Comparison of ENCODE assay signal across 12 cellular contexts in the genomic region with DNA sequence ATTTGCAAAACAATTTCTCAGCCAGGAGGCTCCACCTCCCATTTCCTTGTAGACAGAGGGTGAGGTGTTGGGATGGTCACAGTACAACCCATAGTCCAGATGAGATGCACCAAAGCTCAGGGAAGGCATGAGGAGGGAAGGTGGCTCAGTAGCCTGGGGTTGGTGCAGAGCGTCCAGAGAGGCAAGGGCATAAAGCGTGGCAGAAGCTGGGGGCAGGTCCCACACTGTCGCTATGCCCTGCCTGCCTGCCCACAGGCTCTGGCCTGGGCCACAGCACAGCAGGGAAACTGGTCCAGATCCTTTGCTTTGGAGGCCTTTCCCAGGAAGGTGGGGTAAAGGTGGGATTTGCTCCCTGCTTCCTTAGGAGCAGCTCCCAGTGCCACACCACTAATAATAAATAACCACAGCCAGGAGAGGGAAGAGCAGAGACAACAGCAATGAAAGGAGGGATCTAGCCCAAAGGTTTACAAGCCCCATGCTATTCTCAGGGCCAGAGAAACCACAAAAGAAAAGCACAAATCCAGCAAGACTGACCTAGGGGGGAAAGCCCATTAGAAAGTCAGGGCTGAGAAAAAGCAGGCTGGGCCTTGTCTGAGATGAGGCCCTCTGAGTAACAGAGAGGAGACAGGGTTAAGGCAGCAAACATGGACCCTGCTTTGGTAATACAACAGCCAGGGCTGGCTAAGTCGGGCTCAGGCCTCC. TPM values are rescaled to one million over a fixed set of nuclear protein-coding genes. Genes with fewer than 3 reads are reported as not detected.
DNase-seq lines count a peak whose midpoint lies in the region; TF ChIP-seq lines count a peak whose summit lies in the region.
"Had no signal": no experiment of that assay in that cellular context is flagged by ENCODE, and none has a peak within 500 bp of the region (broad histone marks: within the 10 kb centered on the region; RNA-seq: fewer than 3 reads in every experiment).

No MANE protein-coding gene starts in this region.

- H3K4me1 Mint-ChIP-seq in endothelial cell (ENCODE audit: unreplicated experiment): peaks cover 71% of the 10 kb centered on the region

- H3K27me3 Mint-ChIP-seq in endothelial cell (ENCODE audit: unreplicated experiment): peaks cover 22% of the 10 kb centered on the region
- H3K27me3 Mint-ChIP-seq: progenitor cell of endocrine pancreas had no signal

- no peaks in the 10 kb centered on the region for H4K20me1 ChIP-seq in BLaER1 treated with 17β-estradiol and CSF1 and Interleukin-3, amounts not matched to agents 10 nM and 100 nM
- no peaks in the 10 kb centered on the region for H4K20me1 ChIP-seq in MM.1S (ENCODE audit: insufficient read depth, low read length)

- peak overlapping the region; percentile 53 to 99 (median 95) for H3K9ac ChIP-seq in BLaER1 treated with 17β-estradiol and CSF1 and Interleukin-3, amounts not matched to agents 10 nM and 100 nM
- no peak overlapping the region for H3K9ac ChIP-seq in MM.1S (ENCODE audit: low read length)

- no peak overlapping the region for H3K27ac Mint-ChIP-seq in endothelial cell (ENCODE audit: unreplicated experiment)

- H3K36me3 ChIP-seq in BLaER1 treated with 17β-estradiol and CSF1 and Interleukin-3, amounts not matched to agents 10 nM and 100 nM: peaks cover 18 to 83% (median 77%) of the 10 kb centered on the region in 11 experiments
- H3K36me3 ChIP-seq in MM.1S (replicated peaks; ENCODE audit: insufficient read depth, low read length) (no peaks in the 10 kb centered on the region; the same call in none of the 2 replicates), neutrophil (peaks cover 63% of the 10 kb centered on the region)

- H3K4me2 ChIP-seq in BLaER1 treated with 17β-estradiol and CSF1 and Interleukin-3, amounts not matched to agents 10 nM and 100 nM: peak overlapping the region; percentile 86 to 98 (median 95)
- no peak overlapping the region for H3K4me2 ChIP-seq in MM.1S (ENCODE audit: low read depth, low read length)

- no peaks in the 10 kb centered on the region for H3K9me3 ChIP-seq in BLaER1 treated with 17β-estradiol and CSF1 and Interleukin-3, amounts not matched to agents 10 nM and 100 nM (replicated peaks in 1 of 11)
- H3K9me3 ChIP-seq in MM.1S (replicated peaks; ENCODE audit: insufficient read depth, low read length): no peaks in the 10 kb centered on the region
- H3K9me3 ChIP-seq in neutrophil: no peaks in the 10 kb centered on the region

- no peak for TF ChIP-seq CTCF in MM.1S (IDR thresholded peaks at IDR 0.05; ENCODE audit: low read length)
- no peak for TF ChIP-seq CTCF in endothelial cell (IDR thresholded peaks at IDR 0.05; ENCODE audit: unreplicated experiment)
- TF ChIP-seq CTCF in neutrophil (IDR thresholded peaks at IDR 0.05): no peak

- peak overlapping the region; percentile 40 for H3K4me3 Mint-ChIP-seq in endothelial cell (ENCODE audit: unreplicated experiment)

- H3K27me3 ChIP-seq in BLaER1 treated with 17β-estradiol and CSF1 and Interleukin-3, amounts not matched to agents 10 nM and 100 nM: no peaks in the 10 kb centered on the region
- no peaks in the 10 kb centered on the region for H3K27me3 ChIP-seq in MM.1S (replicated peaks; ENCODE audit: insufficient read depth, low read length)
- H3K27me3 ChIP-seq in neutrophil: no peaks in the 10 kb centered on the region

- DNase-seq in MM.1S (no peak), endothelial cell (ENCODE audit: low spot score) (no peak), HuH-7.5 (ENCODE audit: low spot score) (no peak), T-helper 9 cell (no peak), NCI-H345 (lab: John Stamatoyannopoulos, UW) (no peak)
- DNase-seq in activated CD8-positive, alpha-beta memory T cell treated with anti-CD3 and anti-CD28 coated beads, Interleukin-2, amount 50 U/mL, for 48 hours: no peak
- DNase-seq: activated effector memory CD4-positive, alpha-beta T cell treated with anti-CD3 and anti-CD28 coated beads, Interleukin-2, amount 50 U/mL, for 16 hours; CD8-positive, alpha-beta memory T cell; NCI-H526 treated with DMSO at 0.1 percent for 48 hours had no signal

- peak overlapping the region; percentile 58 to 100 (median 99); a peak in 21 of 22 replicates for H3K27ac ChIP-seq in BLaER1 treated with 17β-estradiol and CSF1 and Interleukin-3, amounts not matched to agents 10 nM and 100 nM
- H3K27ac ChIP-seq in MM.1S (ENCODE audit: low read length): peak overlapping the region; percentile 19; the same call in 1 of the 2 replicates
- peak overlapping the region; percentile 69 for H3K27ac ChIP-seq in neutrophil

- H3K4me3 ChIP-seq in BLaER1 treated with 17β-estradiol and CSF1 and Interleukin-3, amounts not matched to agents 10 nM and 100 nM: peak overlapping the region in 6 of 10 experiments; percentile 20 to 69 (median 45); a peak in 8 of 20 replicates
- H3K4me3 ChIP-seq in MM.1S (ENCODE audit: low read length): no peak overlapping the region
- no peak overlapping the region for H3K4me3 ChIP-seq in neutrophil (ENCODE audit: low read depth in 1 of 2, low read length in 1 of 2)

- H3K9me2 ChIP-seq in MM.1S (replicated peaks; ENCODE audit: insufficient read depth, low read length): no peaks in the 10 kb centered on the region

- no peaks in the 10 kb centered on the region for H3K79me2 ChIP-seq in MM.1S (ENCODE audit: low read length)

- peaks cover 55% of the 10 kb centered on the region for H3K36me3 Mint-ChIP-seq in endothelial cell (ENCODE audit: low read depth, unreplicated experiment)

- H3K4me1 ChIP-seq in BLaER1 treated with 17β-estradiol and CSF1 and Interleukin-3, amounts not matched to agents 10 nM and 100 nM: peaks cover 92 to 100% (median 99%) of the 10 kb centered on the region in 10 experiments
- H3K4me1 ChIP-seq in MM.1S (ENCODE audit: low read length): peaks cover 40% of the 10 kb centered on the region
- H3K4me1 ChIP-seq in neutrophil (ENCODE audit: control insufficient read depth in 1 of 2, insufficient read depth in 1 of 2, low read depth in 1 of 2, low read length in 1 of 2): peaks cover 88 to 90% of the 10 kb centered on the region in 2 experiments

- peaks cover 25% of the 10 kb centered on the region for H3F3A ChIP-seq in MM.1S (ENCODE audit: insufficient read depth, low read length)

- no peak overlapping the region for H2AFZ ChIP-seq in MM.1S (ENCODE audit: low read length)

- no peaks in the 10 kb centered on the region for H3K9me3 Mint-ChIP-seq in endothelial cell (ENCODE audit: unreplicated experiment)
- H3K9me3 Mint-ChIP-seq: CD8-positive, alpha-beta memory T cell had no signal

RNA-seq across cellular contexts. Expression of gene PCDHGC5, which starts 27.2 kb away (rescaled TPM):
- total RNA-seq in endothelial cell (ENCODE audit: unreplicated experiment): 2.9 TPM
- total RNA-seq: CD8-positive, alpha-beta memory T cell had no signal

RNA-seq across cellular contexts. Expression of gene PCDHGC4, which starts 31.3 kb away (rescaled TPM):
- 3.5 TPM for total RNA-seq in endothelial cell (ENCODE audit: unreplicated experiment)
- total RNA-seq: CD8-positive, alpha-beta memory T cell had no signal

RNA-seq across cellular contexts. Expression of gene PCDHGC3, which starts 40.3 kb away (rescaled TPM):
- 68.2 TPM for total RNA-seq in endothelial cell (ENCODE audit: unreplicated experiment)

Comparison
In these comparisons a context has a peak if more than half of its experiments do, and no peak if none do; other contexts are left out.
1. H3K27ac ChIP-seq: peak in every context shown above with its lines; median percentile 99 in BLaER1 treated with 17β-estradiol and CSF1 and Interleukin-3, amounts not matched to agents 10 nM and 100 nM; 69 in neutrophil; 19 in MM.1S.
2. H3K4me3 ChIP-seq: peak in BLaER1 treated with 17β-estradiol and CSF1 and Interleukin-3, amounts not matched to agents 10 nM and 100 nM (6 of 10); none in MM.1S (single experiment) and neutrophil (0 of 2).